Comparison of ENCODE assay signal across 1 cellular context in genomic region chr1:35432231-35432630, GRCh38.
TF ChIP-seq lines count a peak whose summit lies in the region.

No MANE protein-coding gene starts in this region.

TF ChIP-seq in GM23338, 12 proteins besides CTCF, POLR2A, EP300 and RAD21 (continued from another document):
- TF ChIP-seq, protein P1, sequence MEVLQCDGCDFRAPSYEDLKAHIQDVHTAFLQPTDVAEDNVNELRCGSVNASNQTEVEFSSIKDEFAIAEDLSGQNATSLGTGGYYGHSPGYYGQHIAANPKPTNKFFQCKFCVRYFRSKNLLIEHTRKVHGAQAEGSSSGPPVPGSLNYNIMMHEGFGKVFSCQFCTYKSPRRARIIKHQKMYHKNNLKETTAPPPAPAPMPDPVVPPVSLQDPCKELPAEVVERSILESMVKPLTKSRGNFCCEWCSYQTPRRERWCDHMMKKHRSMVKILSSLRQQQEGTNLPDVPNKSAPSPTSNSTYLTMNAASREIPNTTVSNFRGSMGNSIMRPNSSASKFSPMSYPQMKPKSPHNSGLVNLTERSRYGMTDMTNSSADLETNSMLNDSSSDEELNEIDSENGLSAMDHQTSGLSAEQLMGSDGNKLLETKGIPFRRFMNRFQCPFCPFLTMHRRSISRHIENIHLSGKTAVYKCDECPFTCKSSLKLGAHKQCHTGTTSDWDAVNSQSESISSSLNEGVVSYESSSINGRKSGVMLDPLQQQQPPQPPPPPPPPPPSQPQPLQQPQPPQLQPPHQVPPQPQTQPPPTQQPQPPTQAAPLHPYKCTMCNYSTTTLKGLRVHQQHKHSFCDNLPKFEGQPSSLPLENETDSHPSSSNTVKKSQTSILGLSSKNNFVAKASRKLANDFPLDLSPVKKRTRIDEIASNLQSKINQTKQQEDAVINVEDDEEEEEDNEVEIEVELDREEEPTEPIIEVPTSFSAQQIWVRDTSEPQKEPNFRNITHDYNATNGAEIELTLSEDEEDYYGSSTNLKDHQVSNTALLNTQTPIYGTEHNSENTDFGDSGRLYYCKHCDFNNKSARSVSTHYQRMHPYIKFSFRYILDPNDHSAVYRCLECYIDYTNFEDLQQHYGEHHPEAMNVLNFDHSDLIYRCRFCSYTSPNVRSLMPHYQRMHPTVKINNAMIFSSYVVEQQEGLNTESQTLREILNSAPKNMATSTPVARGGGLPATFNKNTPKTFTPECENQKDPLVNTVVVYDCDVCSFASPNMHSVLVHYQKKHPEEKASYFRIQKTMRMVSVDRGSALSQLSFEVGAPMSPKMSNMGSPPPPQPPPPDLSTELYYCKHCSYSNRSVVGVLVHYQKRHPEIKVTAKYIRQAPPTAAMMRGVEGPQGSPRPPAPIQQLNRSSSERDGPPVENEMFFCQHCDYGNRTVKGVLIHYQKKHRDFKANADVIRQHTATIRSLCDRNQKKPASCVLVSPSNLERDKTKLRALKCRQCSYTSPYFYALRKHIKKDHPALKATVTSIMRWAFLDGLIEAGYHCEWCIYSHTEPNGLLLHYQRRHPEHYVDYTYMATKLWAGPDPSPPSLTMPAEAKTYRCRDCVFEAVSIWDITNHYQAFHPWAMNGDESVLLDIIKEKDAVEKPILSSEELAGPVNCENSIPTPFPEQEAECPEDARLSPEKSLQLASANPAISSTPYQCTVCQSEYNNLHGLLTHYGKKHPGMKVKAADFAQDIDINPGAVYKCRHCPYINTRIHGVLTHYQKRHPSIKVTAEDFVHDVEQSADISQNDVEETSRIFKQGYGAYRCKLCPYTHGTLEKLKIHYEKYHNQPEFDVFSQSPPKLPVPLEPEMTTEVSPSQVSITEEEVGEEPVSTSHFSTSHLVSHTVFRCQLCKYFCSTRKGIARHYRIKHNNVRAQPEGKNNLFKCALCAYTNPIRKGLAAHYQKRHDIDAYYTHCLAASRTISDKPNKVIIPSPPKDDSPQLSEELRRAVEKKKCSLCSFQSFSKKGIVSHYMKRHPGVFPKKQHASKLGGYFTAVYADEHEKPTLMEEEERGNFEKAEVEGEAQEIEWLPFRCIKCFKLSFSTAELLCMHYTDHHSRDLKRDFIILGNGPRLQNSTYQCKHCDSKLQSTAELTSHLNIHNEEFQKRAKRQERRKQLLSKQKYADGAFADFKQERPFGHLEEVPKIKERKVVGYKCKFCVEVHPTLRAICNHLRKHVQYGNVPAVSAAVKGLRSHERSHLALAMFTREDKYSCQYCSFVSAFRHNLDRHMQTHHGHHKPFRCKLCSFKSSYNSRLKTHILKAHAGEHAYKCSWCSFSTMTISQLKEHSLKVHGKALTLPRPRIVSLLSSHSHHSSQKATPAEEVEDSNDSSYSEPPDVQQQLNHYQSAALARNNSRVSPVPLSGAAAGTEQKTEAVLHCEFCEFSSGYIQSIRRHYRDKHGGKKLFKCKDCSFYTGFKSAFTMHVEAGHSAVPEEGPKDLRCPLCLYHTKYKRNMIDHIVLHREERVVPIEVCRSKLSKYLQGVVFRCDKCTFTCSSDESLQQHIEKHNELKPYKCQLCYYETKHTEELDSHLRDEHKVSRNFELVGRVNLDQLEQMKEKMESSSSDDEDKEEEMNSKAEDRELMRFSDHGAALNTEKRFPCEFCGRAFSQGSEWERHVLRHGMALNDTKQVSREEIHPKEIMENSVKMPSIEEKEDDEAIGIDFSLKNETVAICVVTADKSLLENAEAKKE (CRISPR knock-in tag; IDR thresholded peaks at IDR 0.05) = no peak
- TF ChIP-seq NANOG (IDR thresholded peaks at IDR 0.05; ENCODE audit: borderline replicate concordance) (no peak), EZH2phosphoT487 (IDR thresholded peaks at IDR 0.05; ENCODE audit: unreplicated experiment) (no peak), CREB1 (CRISPR knock-in tag; IDR thresholded peaks at IDR 0.05; ENCODE audit: low read depth) (no peak), ZNF114 (CRISPR knock-in tag; IDR thresholded peaks at IDR 0.05) (no peak), REST (IDR thresholded peaks at IDR 0.05; ENCODE audit: unreplicated experiment) (no peak), EZH2 (IDR thresholded peaks at IDR 0.05; ENCODE audit: low read depth, unreplicated experiment) (no peak)
